ENCODE assay signal across 22 cellular contexts in the genomic region with DNA sequence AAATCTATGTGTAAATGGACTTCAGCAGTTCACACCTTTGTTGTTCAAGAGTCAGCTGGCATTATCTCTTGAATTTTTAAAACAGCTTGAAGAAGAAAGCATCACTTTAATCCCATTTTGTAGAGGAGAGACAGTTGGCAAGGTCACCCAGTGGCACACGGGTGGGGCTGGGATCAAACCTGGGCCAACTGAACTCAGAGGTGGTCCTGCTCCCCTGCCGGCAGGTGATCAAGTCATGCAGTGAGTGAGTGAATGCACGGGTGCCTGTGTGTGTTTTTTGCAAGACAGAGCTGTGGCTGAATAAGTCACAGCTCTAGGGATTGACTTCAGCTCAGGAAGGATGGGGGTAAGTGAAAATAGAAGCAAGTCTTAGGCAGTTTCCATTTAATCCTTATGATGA. TPM values are rescaled to one million over a fixed set of nuclear protein-coding genes. Genes with fewer than 3 reads are reported as not detected.
"Had no signal": no experiment of that assay in that cellular context is flagged by ENCODE, and none has a peak within 500 bp of the region (broad histone marks: within the 10 kb centered on the region; RNA-seq: fewer than 3 reads in every experiment).

No MANE protein-coding gene starts in this region.

- H3K27ac ChIP-seq: lower lobe of right lung, prostate gland, sigmoid colon, thoracic aorta, tibial nerve, uterus had no signal

- H3K27ac Mint-ChIP-seq: nephron; stimulated activated naive CD8-positive, alpha-beta T cell treated with anti-CD3 and anti-CD28 coated beads, Interleukin-15, Interleukin-2, amounts not matched to agents 100 ng/mL and 50 ng/mL, for 24 hours had no signal

- H3K27me3 ChIP-seq: upper lobe of left lung, uterus had no signal

- DNase-seq: cortex of kidney; effector CD4-positive, alpha-beta T cell; left ventricle myocardium superior; lower lobe of right lung; naive B cell; nucleus accumbens; right cardiac atrium; stimulated activated naive B cell treated with anti-CD40 and anti-IgM and Interleukin-4, amounts not matched to agents 10 μg/mL and 1 μg/mL and 100 μg/mL, for 72 hours; uterus had no signal

- H3K9me3 ChIP-seq: lower lobe of right lung, prostate gland, sigmoid colon, thoracic aorta, tibial nerve, upper lobe of left lung, uterus had no signal

- H3K36me3 Mint-ChIP-seq: naive B cell; stimulated activated naive B cell treated with anti-CD40 and anti-IgM and Interleukin-4, amounts not matched to agents 10 μg/mL and 1 μg/mL and 100 μg/mL, for 72 hours had no signal

- H3K4me3 Mint-ChIP-seq: nephron; stimulated activated naive B cell treated with anti-CD40 and anti-IgM and Interleukin-4, amounts not matched to agents 10 μg/mL and 1 μg/mL and 100 μg/mL, for 72 hours; stimulated activated naive CD8-positive, alpha-beta T cell treated with anti-CD3 and anti-CD28 coated beads, Interleukin-15, Interleukin-2, amounts not matched to agents 100 ng/mL and 50 ng/mL, for 24 hours had no signal

- H3K9me3 Mint-ChIP-seq: naive B cell; nephron; stimulated activated naive B cell treated with anti-CD40 and anti-IgM and Interleukin-4, amounts not matched to agents 10 μg/mL and 1 μg/mL and 100 μg/mL, for 72 hours; stimulated activated naive CD8-positive, alpha-beta T cell treated with anti-CD3 and anti-CD28 coated beads, Interleukin-15, Interleukin-2, amounts not matched to agents 100 ng/mL and 50 ng/mL, for 24 hours had no signal

- H3K4me1 Mint-ChIP-seq: nephron had no signal

- H3K4me1 ChIP-seq: uterus had no signal

- H3K4me3 ChIP-seq: lower lobe of right lung, prostate gland, sigmoid colon, thoracic aorta, tibial nerve, upper lobe of left lung, uterus had no signal

- H3K36me3 ChIP-seq: lower lobe of right lung, prostate gland, sigmoid colon, thoracic aorta, tibial nerve, upper lobe of left lung, uterus had no signal

- ATAC-seq: left ventricle myocardium superior; lower lobe of right lung; right cardiac atrium; stimulated activated naive B cell treated with anti-CD40 and anti-IgM and Interleukin-4, amounts not matched to agents 10 μg/mL and 1 μg/mL and 100 μg/mL, for 72 hours had no signal

RNA-seq across cellular contexts. Expression of gene GHRHR, which starts 9.5 kb away (rescaled TPM):
- total RNA-seq: dermis microvascular lymphatic vessel endothelial cell, fibroblast of villous mesenchyme, frontal cortex, left ventricle myocardium superior, lower lobe of right lung, mononuclear cell, osteocyte, right cardiac atrium, sigmoid colon, skeletal muscle tissue, thoracic aorta, tibial nerve, uterus had no signal
